8 cellular contexts compared by ENCODE assay signal in genomic region chr6:151440930-151441329, GRCh38. TPM values are rescaled to one million over a fixed set of nuclear protein-coding genes. Genes with fewer than 3 reads are reported as not detected.
DNase-seq lines count a peak whose midpoint lies in the region; ATAC-seq and TF ChIP-seq lines count a peak whose summit lies in the region.

No MANE protein-coding gene starts in this region.

- H3K27me3 Mint-ChIP-seq in brain: no peaks in the 10 kb centered on the region

- TF ChIP-seq CTCF in GM12873 (IDR thresholded peaks at IDR 0.05; ENCODE audit: insufficient read depth, low read depth, low read length, missing control alignments) (peak; percentile 37), brain (conservative IDR thresholded peaks at IDR 0.05) (peak; percentile 39 to 45)

- DNase-seq in pons (ENCODE audit: low spot score) (peak; percentile 45), GM19240 (ENCODE audit: insufficient read length, low spot score) (no peak)
- DNase-seq in activated CD4-positive, alpha-beta T cell treated with anti-CD3 and anti-CD28 coated beads, Interleukin-2, amount 50 U/mL, for 1 hour: no peak
- no peak for DNase-seq in stimulated activated CD4-positive, alpha-beta T cell treated with anti-CD3 and anti-CD28 coated beads, Interleukin-4, amount 100 ng/mL, for 4 hours

- H3K27ac Mint-ChIP-seq in brain: peak overlapping the region in 1 of 5 experiments; percentile 3

- ATAC-seq in HG02852 (IDR thresholded peaks at IDR 0.05; ENCODE audit: unreplicated experiment): peak; percentile 41
- no peak for ATAC-seq in GM18520 (IDR thresholded peaks at IDR 0.05; ENCODE audit: unreplicated experiment)

- H3K36me3 Mint-ChIP-seq in brain: peaks cover 20% of the 10 kb centered on the region

- no peaks in the 10 kb centered on the region for H3K9me3 Mint-ChIP-seq in brain

- no peak overlapping the region for H3K4me3 Mint-ChIP-seq in brain

- peaks cover 57% of the 10 kb centered on the region for H3K4me1 Mint-ChIP-seq in brain

RNA-seq across cellular contexts. Expression of gene RMND1, which starts 11.0 kb away (rescaled TPM):
- polyA plus RNA-seq in brain (ENCODE audit: insufficient read depth, low read depth, low replicate concordance): 25.2 TPM

RNA-seq across cellular contexts. Expression of gene ZBTB2, which starts 49.6 kb away (rescaled TPM):
- polyA plus RNA-seq in brain (ENCODE audit: insufficient read depth, low read depth, low replicate concordance): 5.7 TPM

RNA-seq across cellular contexts. Expression of gene CCDC170, which starts 52.9 kb away (rescaled TPM):
- 0.31 TPM for polyA plus RNA-seq in brain (ENCODE audit: insufficient read depth, low read depth, low replicate concordance)
